1 cellular context compared by ENCODE assay signal in genomic region chr1:182657026-182657425, GRCh38.
TF ChIP-seq lines count a peak whose summit lies in the region.

No MANE protein-coding gene starts in this region.

TF ChIP-seq in GM23338, 12 proteins besides CTCF, POLR2A, EP300 and RAD21 (continued from another document):
- TF ChIP-seq ETS1 (IDR thresholded peaks at IDR 0.05) (no peak), EZH2phosphoT487 (IDR thresholded peaks at IDR 0.05; ENCODE audit: unreplicated experiment) (no peak), EZH2 (IDR thresholded peaks at IDR 0.05; ENCODE audit: low read depth, unreplicated experiment) (no peak), POLR2AphosphoS5 (IDR thresholded peaks at IDR 0.05; ENCODE audit: low read depth) (no peak), STAT1 (IDR thresholded peaks at IDR 0.05; ENCODE audit: unreplicated experiment) (no peak), ZNF114 (CRISPR knock-in tag; IDR thresholded peaks at IDR 0.05) (no peak), REST (IDR thresholded peaks at IDR 0.05; ENCODE audit: unreplicated experiment) (no peak)
